8 cellular contexts compared by ENCODE assay signal in the genomic region with DNA sequence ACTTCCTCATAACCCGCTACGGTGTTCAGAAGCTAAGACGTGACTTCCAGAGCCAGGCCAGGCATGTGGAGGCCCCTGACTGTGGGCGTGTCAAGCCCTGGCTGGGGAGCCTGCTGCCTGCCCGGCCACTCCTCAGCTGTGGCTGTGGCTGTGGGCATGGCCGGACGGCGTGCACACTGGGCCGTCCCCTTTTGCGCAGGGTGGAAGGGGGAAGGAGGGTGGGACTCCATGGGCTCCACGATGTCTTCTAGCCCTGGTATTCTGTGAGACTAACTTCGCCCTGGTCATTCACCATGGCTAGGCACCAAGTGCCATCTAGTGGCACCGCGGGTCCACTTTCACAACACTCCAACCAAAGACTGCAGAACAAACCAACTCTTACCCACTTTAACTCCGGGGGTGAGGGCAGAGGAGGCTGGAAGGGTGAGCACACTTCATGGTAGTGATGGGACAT.
DNase-seq lines count a peak whose midpoint lies in the region; ATAC-seq and TF ChIP-seq lines count a peak whose summit lies in the region.
"Had no signal": no experiment of that assay in that cellular context is flagged by ENCODE, and none has a peak within 500 bp of the region (broad histone marks: within the 10 kb centered on the region; RNA-seq: fewer than 3 reads in every experiment).

No MANE protein-coding gene starts in this region.

- H3K9me2 ChIP-seq in DOHH2 (replicated peaks; ENCODE audit: control insufficient read depth, low read length): no peaks in the 10 kb centered on the region

- H3K27me3 ChIP-seq in DOHH2 (ENCODE audit: control insufficient read depth, low read length): no peaks in the 10 kb centered on the region
- H3K27me3 ChIP-seq in ovary: no peaks in the 10 kb centered on the region

- no peak for ATAC-seq in activated CD8-positive, alpha-beta T cell treated with anti-CD3 and anti-CD28 coated beads, Interleukin-2, amount 10 ng/mL, durations not matched to agents 7 days and 5 days

- H3K36me3 ChIP-seq in DOHH2 (ENCODE audit: control insufficient read depth, low read length) (peaks cover 7% of the 10 kb centered on the region), ovary (no peaks in the 10 kb centered on the region)

- no peak overlapping the region for H3K27ac Mint-ChIP-seq in activated CD8-positive, alpha-beta T cell treated with anti-CD3 and anti-CD28 coated beads, Interleukin-2, amount 10 ng/mL, durations not matched to agents 7 days and 5 days
- H3K27ac Mint-ChIP-seq in activated T-helper 2 cell treated with anti-CD3 and anti-CD28 coated beads, Interferon-gamma antibody, Interleukin-2, Interleukin-4, amounts not matched to agents 10 μg/mL and 5 μg/mL and 100 μg/mL, durations not matched to agents 14 hours and 24 hours and 36 hours: no peak overlapping the region
- H3K27ac Mint-ChIP-seq: T-cell had no signal

- H3K4me2 ChIP-seq in DOHH2 (ENCODE audit: low read length): no peak overlapping the region

- peak; percentile 46 for DNase-seq in HT-29 (ENCODE audit: low spot score)
- DNase-seq in activated CD8-positive, alpha-beta T cell treated with anti-CD3 and anti-CD28 coated beads, Interleukin-2, amount 10 ng/mL, durations not matched to agents 7 days and 5 days: peak; percentile 41
- DNase-seq in foreskin melanocyte: peak; percentile 66
- DNase-seq in ovary: peak in 3 of 5 donors; percentile 42 to 61 (median 56)
- no peak for DNase-seq in activated T-helper 2 cell treated with anti-CD3 and anti-CD28 coated beads, Interferon-gamma antibody, Interleukin-2, Interleukin-4, amounts not matched to agents 10 μg/mL and 5 μg/mL and 100 μg/mL, durations not matched to agents 14 hours and 24 hours and 36 hours (ENCODE audit: low spot score)
- DNase-seq in NCI-H1092 (lab: John Stamatoyannopoulos, UW): no peak

- peaks cover 53% of the 10 kb centered on the region for H3K36me3 Mint-ChIP-seq in activated CD8-positive, alpha-beta T cell treated with anti-CD3 and anti-CD28 coated beads, Interleukin-2, amount 10 ng/mL, durations not matched to agents 7 days and 5 days (ENCODE audit: low read depth)
- H3K36me3 Mint-ChIP-seq in activated T-helper 2 cell treated with anti-CD3 and anti-CD28 coated beads, Interferon-gamma antibody, Interleukin-2, Interleukin-4, amounts not matched to agents 10 μg/mL and 5 μg/mL and 100 μg/mL, durations not matched to agents 14 hours and 24 hours and 36 hours (ENCODE audit: low read depth): peaks cover 53% of the 10 kb centered on the region

- H3K9me3 Mint-ChIP-seq in activated CD8-positive, alpha-beta T cell treated with anti-CD3 and anti-CD28 coated beads, Interleukin-2, amount 10 ng/mL, durations not matched to agents 7 days and 5 days (ENCODE audit: insufficient read depth): no peaks in the 10 kb centered on the region
- H3K9me3 Mint-ChIP-seq in activated T-helper 2 cell treated with anti-CD3 and anti-CD28 coated beads, Interferon-gamma antibody, Interleukin-2, Interleukin-4, amounts not matched to agents 10 μg/mL and 5 μg/mL and 100 μg/mL, durations not matched to agents 14 hours and 24 hours and 36 hours: no peaks in the 10 kb centered on the region
- H3K9me3 Mint-ChIP-seq: T-cell had no signal

- no peaks in the 10 kb centered on the region for H3F3A ChIP-seq in DOHH2 (ENCODE audit: control insufficient read depth, insufficient read depth)

- WGBS in ovary, 3 donors: 61 to 71% (median 61%) methylated on average over 15 of the region's 15 CpGs

- TF ChIP-seq POLR2A in ovary (IDR thresholded peaks at IDR 0.05): no peak

- intact Hi-C loops in ovary (cut with DNase I): no loop called here
- intact Hi-C loops in activated T-helper 2 cell treated with anti-CD3 and anti-CD28 coated beads, Interferon-gamma antibody, Interleukin-2, Interleukin-4, amounts not matched to agents 10 μg/mL and 5 μg/mL and 100 μg/mL, durations not matched to agents 14 hours and 24 hours and 36 hours (cut with micrococcal nuclease): loop anchor here (5.0 kb wide), 1 partner anchor 310 kb away; no protein-coding TSS in a partner anchor

- H3K27me3 Mint-ChIP-seq in activated CD8-positive, alpha-beta T cell treated with anti-CD3 and anti-CD28 coated beads, Interleukin-2, amount 10 ng/mL, durations not matched to agents 7 days and 5 days (ENCODE audit: low read depth): no peaks in the 10 kb centered on the region
- no peaks in the 10 kb centered on the region for H3K27me3 Mint-ChIP-seq in activated T-helper 2 cell treated with anti-CD3 and anti-CD28 coated beads, Interferon-gamma antibody, Interleukin-2, Interleukin-4, amounts not matched to agents 10 μg/mL and 5 μg/mL and 100 μg/mL, durations not matched to agents 14 hours and 24 hours and 36 hours (ENCODE audit: low read depth)
- H3K27me3 Mint-ChIP-seq: T-cell had no signal

- H3K79me2 ChIP-seq in DOHH2 (ENCODE audit: control insufficient read depth, low read length): no peaks in the 10 kb centered on the region

- peaks cover 24% of the 10 kb centered on the region for H3K4me1 Mint-ChIP-seq in activated CD8-positive, alpha-beta T cell treated with anti-CD3 and anti-CD28 coated beads, Interleukin-2, amount 10 ng/mL, durations not matched to agents 7 days and 5 days (ENCODE audit: low read depth)
- peaks cover 12% of the 10 kb centered on the region for H3K4me1 Mint-ChIP-seq in activated T-helper 2 cell treated with anti-CD3 and anti-CD28 coated beads, Interferon-gamma antibody, Interleukin-2, Interleukin-4, amounts not matched to agents 10 μg/mL and 5 μg/mL and 100 μg/mL, durations not matched to agents 14 hours and 24 hours and 36 hours (ENCODE audit: low read depth)

- no peak for TF ChIP-seq EP300 in ovary (IDR thresholded peaks at IDR 0.05)

- no peak overlapping the region for H3K27ac ChIP-seq in DOHH2 (ENCODE audit: low read depth, low read length)
- no peak overlapping the region for H3K27ac ChIP-seq in ovary

- CTCF ChIA-PET in activated CD8-positive, alpha-beta T cell treated with anti-CD3 and anti-CD28 coated beads, Interleukin-2, amount 10 ng/mL, durations not matched to agents 7 days and 5 days (lab: Charles Lee): interaction anchor here (0.8 to 7.0 kb wide), 4 partner anchors 13 to 188 kb away, joined by 3 to 43 read pairs (median 4); no protein-coding TSS in a partner anchor

- POLR2A ChIA-PET in activated CD8-positive, alpha-beta T cell treated with anti-CD3 and anti-CD28 coated beads, Interleukin-2, amount 10 ng/mL, durations not matched to agents 7 days and 5 days (lab: Charles Lee): no interaction called here

- H3K4me3 Mint-ChIP-seq in activated CD8-positive, alpha-beta T cell treated with anti-CD3 and anti-CD28 coated beads, Interleukin-2, amount 10 ng/mL, durations not matched to agents 7 days and 5 days: no peak overlapping the region
- no peak overlapping the region for H3K4me3 Mint-ChIP-seq in activated T-helper 2 cell treated with anti-CD3 and anti-CD28 coated beads, Interferon-gamma antibody, Interleukin-2, Interleukin-4, amounts not matched to agents 10 μg/mL and 5 μg/mL and 100 μg/mL, durations not matched to agents 14 hours and 24 hours and 36 hours (ENCODE audit: low read depth)
- H3K4me3 Mint-ChIP-seq: T-cell had no signal

- H3K4me3 ChIP-seq in DOHH2 (ENCODE audit: low read length) (no peak overlapping the region), ovary (no peak overlapping the region)

- H3K9me3 ChIP-seq in DOHH2 (ENCODE audit: control insufficient read depth, insufficient read depth, low read length): no peaks in the 10 kb centered on the region
- no peaks in the 10 kb centered on the region for H3K9me3 ChIP-seq in ovary

- no peaks in the 10 kb centered on the region for H4K20me1 ChIP-seq in DOHH2 (ENCODE audit: control insufficient read depth, insufficient read depth, low read depth, low read length)

- peaks cover 3% of the 10 kb centered on the region for H3K4me1 ChIP-seq in DOHH2 (ENCODE audit: control insufficient read depth, low read length)
- H3K4me1 ChIP-seq in ovary (ENCODE audit: insufficient read depth): peaks cover 7% of the 10 kb centered on the region

- peak; percentile 39 for TF ChIP-seq CTCF in DOHH2 (IDR thresholded peaks at IDR 0.05; ENCODE audit: low read depth, low read length, poor library complexity, severe bottlenecking)
- peak in 1 of 3 donors; percentile 21 for TF ChIP-seq CTCF in ovary (IDR thresholded peaks at IDR 0.05)

Comparison
In these comparisons a context has a peak if more than half of its experiments do, and no peak if none do; other contexts are left out.
1. DNase-seq: peak in HT-29 (single experiment), activated CD8-positive, alpha-beta T cell treated with anti-CD3 and anti-CD28 coated beads, Interleukin-2, amount 10 ng/mL, durations not matched to agents 7 days and 5 days (single experiment), foreskin melanocyte (single experiment) and ovary (3 of 5); none in activated T-helper 2 cell treated with anti-CD3 and anti-CD28 coated beads, Interferon-gamma antibody, Interleukin-2, Interleukin-4, amounts not matched to agents 10 μg/mL and 5 μg/mL and 100 μg/mL, durations not matched to agents 14 hours and 24 hours and 36 hours (single experiment) and NCI-H1092 (single experiment).